14 cellular contexts compared by ENCODE assay signal in the genomic region with DNA sequence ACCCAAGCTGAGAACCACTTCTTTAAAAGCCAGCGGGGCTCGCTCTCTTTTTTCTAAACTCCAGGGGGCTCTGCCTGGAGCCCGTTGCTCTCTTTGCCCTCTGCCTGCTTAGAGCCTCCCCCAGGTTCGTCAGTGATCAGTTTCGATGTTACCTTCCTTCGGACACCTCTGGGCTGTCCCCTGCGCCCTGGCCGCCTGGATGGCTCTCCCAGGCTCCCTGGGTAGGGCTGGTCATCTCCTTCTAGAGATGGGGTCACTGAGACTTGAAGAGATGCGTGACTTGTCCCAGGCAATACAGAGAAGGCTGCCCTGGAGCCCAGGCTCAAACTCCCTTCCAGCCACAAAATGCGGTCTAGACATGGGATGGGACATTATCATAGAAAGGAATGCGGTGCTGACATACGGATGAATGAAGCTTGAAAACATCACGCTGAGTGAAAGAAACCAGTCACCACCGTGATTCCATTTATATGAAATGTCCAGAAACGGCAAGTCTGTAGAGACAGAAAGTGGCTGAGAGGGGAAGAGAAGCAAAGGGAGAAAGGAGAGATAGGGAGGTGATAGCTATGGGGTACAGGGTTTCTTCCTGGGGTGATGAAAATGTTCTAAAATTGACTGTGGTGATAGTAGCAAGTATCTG. TPM values are rescaled to one million over a fixed set of nuclear protein-coding genes. Genes with fewer than 3 reads are reported as not detected.
"Had no signal": no experiment of that assay in that cellular context is flagged by ENCODE, and none has a peak within 500 bp of the region (broad histone marks: within the 10 kb centered on the region; RNA-seq: fewer than 3 reads in every experiment).

No MANE protein-coding gene starts in this region.

- DNase-seq: activated CD4-positive, alpha-beta T cell treated with anti-CD3 and anti-CD28 coated beads, Interleukin-2, amount 10 ng/mL, durations not matched to agents 24 days and 14 days; activated CD8-positive, alpha-beta T cell treated with anti-CD3 and anti-CD28 coated beads for 36 hours; activated naive CD4-positive, alpha-beta T cell treated with anti-CD3 and anti-CD28 coated beads, Interleukin-2, amount 50 U/mL, for 16 hours; activated T-cell treated with anti-CD3 and anti-CD28 coated beads, Interleukin-2, amount 50 U/mL, for 24 hours; lower lobe of right lung; naive thymus-derived CD8-positive, alpha-beta T cell; stomach; T-cell; T-helper 9 cell; trophoblast cell had no signal

- H3K4me3 Mint-ChIP-seq: activated CD4-positive, alpha-beta T cell treated with anti-CD3 and anti-CD28 coated beads, Interleukin-2, amount 10 ng/mL, durations not matched to agents 24 days and 14 days; activated CD8-positive, alpha-beta T cell treated with anti-CD3 and anti-CD28 coated beads for 36 hours; activated T-cell treated with anti-CD3 and anti-CD28 coated beads, Interleukin-2, amount 50 U/mL, for 24 hours; central memory CD8-positive, alpha-beta T cell; naive thymus-derived CD8-positive, alpha-beta T cell; T-cell had no signal

- H3K27ac Mint-ChIP-seq: activated CD4-positive, alpha-beta T cell treated with anti-CD3 and anti-CD28 coated beads, Interleukin-2, amount 10 ng/mL, durations not matched to agents 24 days and 14 days; activated CD8-positive, alpha-beta T cell treated with anti-CD3 and anti-CD28 coated beads for 36 hours; activated T-cell treated with anti-CD3 and anti-CD28 coated beads, Interleukin-2, amount 50 U/mL, for 24 hours; activated T-helper 2 cell treated with anti-CD3 and anti-CD28 coated beads, Interferon-gamma antibody, Interleukin-2, Interleukin-4, amounts not matched to agents 10 μg/mL and 5 μg/mL and 100 μg/mL, durations not matched to agents 14 hours and 24 hours and 36 hours; T-cell had no signal

- H3K4me1 Mint-ChIP-seq: activated CD4-positive, alpha-beta T cell treated with anti-CD3 and anti-CD28 coated beads, Interleukin-2, amount 10 ng/mL, durations not matched to agents 24 days and 14 days; central memory CD8-positive, alpha-beta T cell; naive thymus-derived CD8-positive, alpha-beta T cell; T-cell had no signal

- H3K36me3 Mint-ChIP-seq: naive thymus-derived CD8-positive, alpha-beta T cell; T-cell had no signal

- ATAC-seq: activated CD8-positive, alpha-beta T cell treated with anti-CD3 and anti-CD28 coated beads for 36 hours; lower lobe of right lung; naive thymus-derived CD8-positive, alpha-beta T cell; T-cell had no signal

- H3K9me3 Mint-ChIP-seq: activated CD4-positive, alpha-beta T cell treated with anti-CD3 and anti-CD28 coated beads, Interleukin-2, amount 10 ng/mL, durations not matched to agents 24 days and 14 days; activated CD8-positive, alpha-beta T cell treated with anti-CD3 and anti-CD28 coated beads for 36 hours; activated T-cell treated with anti-CD3 and anti-CD28 coated beads, Interleukin-2, amount 50 U/mL, for 24 hours; activated T-helper 2 cell treated with anti-CD3 and anti-CD28 coated beads, Interferon-gamma antibody, Interleukin-2, Interleukin-4, amounts not matched to agents 10 μg/mL and 5 μg/mL and 100 μg/mL, durations not matched to agents 14 hours and 24 hours and 36 hours; central memory CD8-positive, alpha-beta T cell; naive thymus-derived CD8-positive, alpha-beta T cell; T-cell had no signal

RNA-seq across cellular contexts. Expression of a gene that starts 14.6 kb away (rescaled TPM):
- total RNA-seq: activated CD4-positive, alpha-beta T cell treated with anti-CD3 and anti-CD28 coated beads, Interleukin-2, amount 10 ng/mL, durations not matched to agents 24 days and 14 days; activated CD8-positive, alpha-beta T cell treated with anti-CD3 and anti-CD28 coated beads for 36 hours; activated T-helper 2 cell treated with anti-CD3 and anti-CD28 coated beads, Interferon-gamma antibody, Interleukin-2, Interleukin-4, amounts not matched to agents 10 μg/mL and 5 μg/mL and 100 μg/mL, durations not matched to agents 14 hours and 24 hours and 36 hours; ascending aorta; lower lobe of right lung; naive thymus-derived CD8-positive, alpha-beta T cell; T-cell; vagina had no signal
